8 cellular contexts compared by ENCODE assay signal in genomic region chr9:81595293-81595692, GRCh38.
DNase-seq lines count a peak whose midpoint lies in the region; ATAC-seq, FAIRE-seq and TF ChIP-seq lines count a peak whose summit lies in the region.
"Not testable (repeated sequence)": the region's sequence is repeated elsewhere in the genome, so short reads cannot be mapped to it uniquely, and the experiment has no call there.

No MANE protein-coding gene starts in this region.

- H3K27ac ChIP-seq in GM23338 (ENCODE audit: low read depth) (peak overlapping the region; percentile 84; the same call in 1 of the 2 replicates), tibial artery (peak overlapping the region; percentile 12 to 44)
- H3K27ac ChIP-seq in astrocyte (ENCODE audit: low read depth, low read length): not testable (repeated sequence)

- H3K4me2 ChIP-seq in GM23338: 0 out of 2 replicates have a peak overlapping the region, but pooled peaks have one; percentile 28
- H3K4me2 ChIP-seq in astrocyte (ENCODE audit: low read length): not testable (repeated sequence)

- FAIRE-seq in astrocyte (lab: Jason Lieb, UNC): not testable (repeated sequence)

- H3K9ac ChIP-seq in astrocyte (ENCODE audit: low read length): not testable (repeated sequence)

- not testable (repeated sequence) for H3K4me3 ChIP-seq in GM23338; astrocyte (ENCODE audit: insufficient read depth, low read depth, low read length); cardiac fibroblast (replicated peaks in 1 of 2; ENCODE audit: low read depth in 2 of 2, low read length in 2 of 2); fibroblast of pulmonary artery (replicated peaks; ENCODE audit: low read depth, low read length); tibial artery

- ATAC-seq in GM23338: not testable (repeated sequence)

- H3K4me3 Mint-ChIP-seq in GM23338; astrocyte (ENCODE audit: unreplicated experiment); endothelial cell (ENCODE audit: unreplicated experiment); osteocyte (ENCODE audit: unreplicated experiment): not testable (repeated sequence)

- peaks cover 39% of the 10 kb centered on the region for H3K79me2 ChIP-seq in GM23338 (replicated peaks; ENCODE audit: insufficient read depth)
- H3K79me2 ChIP-seq in astrocyte (ENCODE audit: insufficient read depth, low read length): not testable (repeated sequence)

- not testable (repeated sequence) for H3K27ac Mint-ChIP-seq in GM23338; astrocyte (ENCODE audit: unreplicated experiment)
- H3K27ac Mint-ChIP-seq in endothelial cell (ENCODE audit: unreplicated experiment) (peak overlapping the region; percentile 74), osteocyte (ENCODE audit: unreplicated experiment) (peak overlapping the region; percentile 12)

- H3K27me3 Mint-ChIP-seq in GM23338 (ENCODE audit: insufficient read depth, low read depth, poor library complexity); astrocyte (ENCODE audit: low read depth, unreplicated experiment); osteocyte (ENCODE audit: unreplicated experiment): not testable (repeated sequence)
- peaks cover 18% of the 10 kb centered on the region for H3K27me3 Mint-ChIP-seq in endothelial cell (ENCODE audit: unreplicated experiment)

- H3K9me3 Mint-ChIP-seq in GM23338; astrocyte (ENCODE audit: unreplicated experiment); endothelial cell (ENCODE audit: unreplicated experiment); osteocyte (ENCODE audit: unreplicated experiment): not testable (repeated sequence)

- intact Hi-C loops in tibial artery (cut with DNase I; ENCODE audit: low total_unique reads): not testable (repeated sequence)

- H3K27me3 ChIP-seq in GM23338 (ENCODE audit: insufficient read depth); astrocyte (ENCODE audit: insufficient read depth, low read length); tibial artery: not testable (repeated sequence)

- H3K36me3 Mint-ChIP-seq in GM23338 (ENCODE audit: low read depth) (peaks cover 84% of the 10 kb centered on the region), astrocyte (ENCODE audit: low read depth, unreplicated experiment) (peaks cover 33% of the 10 kb centered on the region), endothelial cell (ENCODE audit: low read depth, unreplicated experiment) (peaks cover 41% of the 10 kb centered on the region), osteocyte (ENCODE audit: unreplicated experiment) (peaks cover 75% of the 10 kb centered on the region)

- H2AFZ ChIP-seq in GM23338; astrocyte (ENCODE audit: low read depth, low read length): not testable (repeated sequence)

- not testable (repeated sequence) for H4K20me1 ChIP-seq in GM23338 (replicated peaks; ENCODE audit: insufficient read depth); astrocyte (ENCODE audit: insufficient read depth, low read length)

- H3K9me3 ChIP-seq in astrocyte (ENCODE audit: insufficient read depth, low read depth, low read length); tibial artery: not testable (repeated sequence)

- H3F3A ChIP-seq in GM23338 (replicated peaks; ENCODE audit: low read depth): not testable (repeated sequence)

- not testable (repeated sequence) for H3K9me2 ChIP-seq in GM23338 (ENCODE audit: insufficient read depth)

- peaks cover 73% of the 10 kb centered on the region for H3K4me1 Mint-ChIP-seq in GM23338
- peaks cover 13% of the 10 kb centered on the region for H3K4me1 Mint-ChIP-seq in astrocyte (ENCODE audit: low read depth, unreplicated experiment)
- H3K4me1 Mint-ChIP-seq in endothelial cell (ENCODE audit: unreplicated experiment): peaks cover 86% of the 10 kb centered on the region
- peaks cover 47% of the 10 kb centered on the region for H3K4me1 Mint-ChIP-seq in osteocyte (ENCODE audit: unreplicated experiment)

- peaks cover 27% of the 10 kb centered on the region; the same call in 1 of the 2 replicates for H3K36me3 ChIP-seq in GM23338 (ENCODE audit: insufficient read depth)
- not testable (repeated sequence) for H3K36me3 ChIP-seq in astrocyte (ENCODE audit: insufficient read depth, low read length)
- H3K36me3 ChIP-seq in tibial artery: peaks cover 0 to 23% (median 0%) of the 10 kb centered on the region in 3 donors

- not testable (repeated sequence) for TF ChIP-seq CTCF in GM23338 (conservative IDR thresholded peaks at IDR 0.05; ENCODE audit: low read depth in 2 of 2); astrocyte (IDR thresholded peaks at IDR 0.05; ENCODE audit: insufficient read depth, low read depth, low read length); cardiac fibroblast (IDR thresholded peaks at IDR 0.05; ENCODE audit: low read depth, low read length); endothelial cell (IDR thresholded peaks at IDR 0.05; ENCODE audit: unreplicated experiment); fibroblast of pulmonary artery (IDR thresholded peaks at IDR 0.05; ENCODE audit: low read length, missing control alignments); osteocyte (IDR thresholded peaks at IDR 0.05); tibial artery (IDR thresholded peaks at IDR 0.05)

- H3K4me1 ChIP-seq in GM23338 (ENCODE audit: insufficient read depth) (peaks cover 71% of the 10 kb centered on the region), astrocyte (ENCODE audit: insufficient read depth, low read length) (peaks cover 13% of the 10 kb centered on the region), tibial artery (peaks cover 0 to 68% (median 6%) of the 10 kb centered on the region in 4 donors)

- not testable (repeated sequence) for DNase-seq in GM23338 (ENCODE audit: low spot score); endothelial cell (ENCODE audit: low spot score); osteocyte (ENCODE audit: extremely low spot score, unreplicated experiment)
- DNase-seq in astrocyte (ENCODE audit: low read depth) (peak; percentile 69), cardiac fibroblast (ENCODE audit: low read depth in 2 of 2) (peak; percentile 51 to 69), fibroblast of pulmonary artery (ENCODE audit: low read depth) (peak; percentile 50), iris pigment epithelial cell (ENCODE audit: low read depth) (peak; percentile 48), tibial artery (peak; percentile 62 to 75)
